ENCODE assay signal across 15 cellular contexts in the genomic region with DNA sequence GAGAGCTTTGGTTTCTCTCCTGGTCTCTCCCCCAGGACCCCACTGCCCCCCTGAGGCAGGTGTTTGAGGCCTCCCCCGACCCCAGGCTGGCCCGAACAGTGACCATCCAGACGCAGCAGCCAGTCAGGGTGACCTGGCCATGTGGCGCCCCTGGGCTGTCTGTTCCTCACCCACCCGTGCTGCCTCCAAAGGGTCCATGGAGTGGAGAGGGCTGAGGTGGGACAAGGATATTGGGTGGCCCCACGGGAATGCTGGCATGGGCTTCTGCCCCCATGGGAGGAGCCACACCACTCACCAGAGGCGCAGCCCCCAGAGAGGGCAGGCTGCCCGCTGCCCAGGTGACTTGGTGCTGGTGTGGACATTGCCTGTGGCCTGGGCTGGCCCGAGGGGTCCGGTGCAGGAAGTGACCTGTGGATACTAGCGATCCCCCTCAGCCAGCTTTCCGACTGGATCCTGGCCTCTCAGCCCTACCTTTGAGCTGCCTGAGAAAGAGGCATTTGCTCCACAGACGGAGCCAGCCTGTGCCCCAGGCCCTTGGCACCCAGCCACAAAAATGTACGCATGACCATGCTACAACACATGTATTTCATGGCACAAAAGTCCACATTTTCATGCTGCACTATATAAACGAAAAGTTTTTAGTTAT.
"Had no signal": no experiment of that assay in that cellular context is flagged by ENCODE, and none has a peak within 500 bp of the region (broad histone marks: within the 10 kb centered on the region; RNA-seq: fewer than 3 reads in every experiment).

No MANE protein-coding gene starts in this region.

- ATAC-seq: gastroesophageal sphincter had no signal

- H3K4me3 ChIP-seq: cardiac muscle cell, gastroesophageal sphincter, hepatocyte, thoracic aorta had no signal

- H3K27me3 ChIP-seq: cardiac muscle cell, gastroesophageal sphincter, hepatocyte had no signal

- H3K4me2 ChIP-seq: hepatocyte had no signal

- H3K4me3 Mint-ChIP-seq: mesothelial cell of epicardium; neural crest cell; T-helper 2 cell treated with Interferon-gamma antibody and Interleukin-4, amounts not matched to agents 5 μg/mL and 100 μg/mL, for 36 hours had no signal

- H3K9me3 Mint-ChIP-seq: mesothelial cell of epicardium; neural crest cell; stimulated activated naive CD8-positive, alpha-beta T cell treated with anti-CD3 and anti-CD28 coated beads, Interleukin-15, amount 100 ng/mL, for 72 hours; T-helper 2 cell treated with Interferon-gamma antibody and Interleukin-4, amounts not matched to agents 5 μg/mL and 100 μg/mL, for 36 hours had no signal

- H3K27ac ChIP-seq: cardiac muscle cell, gastroesophageal sphincter, hepatocyte, parathyroid adenoma had no signal

- H3K9ac ChIP-seq: parathyroid adenoma had no signal

- FAIRE-seq: astrocyte, urothelium cell line had no signal

- H3K79me2 ChIP-seq: hepatocyte had no signal

- H3K27me3 Mint-ChIP-seq: stimulated activated naive CD8-positive, alpha-beta T cell treated with anti-CD3 and anti-CD28 coated beads, Interleukin-15, amount 100 ng/mL, for 72 hours had no signal

- DNase-seq: activated CD4-positive, alpha-beta T cell treated with anti-CD3 and anti-CD28 coated beads, Interleukin-2, amount 50 U/mL, for 48 hours; activated CD4-positive, CD25-positive, alpha-beta regulatory T cell treated with anti-CD3 and anti-CD28 coated beads, Interleukin-2, amount 50 U/mL, for 72 hours; activated CD8-positive, alpha-beta memory T cell treated with anti-CD3 and anti-CD28 coated beads, Interleukin-2, amount 50 U/mL, for 48 hours; stimulated activated CD4-positive, alpha-beta T cell treated with anti-CD3 and anti-CD28 coated beads, Interleukin-4, amount 100 ng/mL, for 1 hour; stimulated activated naive CD8-positive, alpha-beta T cell treated with anti-CD3 and anti-CD28 coated beads, Interleukin-15, amount 100 ng/mL, for 72 hours had no signal

- H3K9me3 ChIP-seq: gastroesophageal sphincter, thoracic aorta had no signal

- H3K36me3 ChIP-seq: cardiac muscle cell, gastroesophageal sphincter, thoracic aorta had no signal

- H3K27ac Mint-ChIP-seq: mesothelial cell of epicardium had no signal

- H2AFZ ChIP-seq: hepatocyte, parathyroid adenoma had no signal
